Comparison of ENCODE assay signal across 8 cellular contexts in genomic region chr1:72186733-72187307, GRCh38.
DNase-seq lines count a peak whose midpoint lies in the region; ATAC-seq, FAIRE-seq and TF ChIP-seq lines count a peak whose summit lies in the region.

No MANE protein-coding gene starts in this region.

- H2BK120ac ChIP-seq in H1 (replicated peaks; ENCODE audit: low read depth, low read length), result no peak overlapping the region

- no peaks in the 10 kb centered on the region for H3K79me1 ChIP-seq in H1 (ENCODE audit: low read depth, low read length)

- H4K8ac ChIP-seq in H1 (ENCODE audit: extremely low read depth, insufficient read depth, low read length), result no peak overlapping the region

- H4K5ac ChIP-seq in H1 (ENCODE audit: insufficient read length, low read depth, low read length), result no peak overlapping the region

- WGBS in H1 (ENCODE audit: extremely low coverage in 1 of 2, insufficient coverage in 1 of 2, insufficient read length in 1 of 2, insufficient replicate concordance in 2 of 2, low coverage in 1 of 2, low lambda C conversion rate in 2 of 2, missing lambda C conversion rate in 1 of 2), 2 experiments, result 84 to 100% methylated on average over 1 of the region's 1 CpG

- H3K27ac ChIP-seq in H1 (ENCODE audit: low read depth, low read length), result no peak overlapping the region

- DNase-seq in GM03348 (ENCODE audit: low spot score) (peak; percentile 29), NCI-H1694 (lab: John Stamatoyannopoulos, UW) (peak; percentile 24), H1 (ENCODE audit: low read depth in 1 of 2, low spot score in 2 of 2) (no peak), osteocyte (ENCODE audit: extremely low spot score, unreplicated experiment) (no peak), immature natural killer cell (no peak), activated gamma-delta T cell (lab: John Stamatoyannopoulos, UW) (no peak), NCI-H1436 (lab: John Stamatoyannopoulos, UW) (no peak)
- no peak for DNase-seq in stimulated activated naive CD8-positive, alpha-beta T cell treated with anti-CD3 and anti-CD28 coated beads, Interleukin-15, amount 100 ng/mL, for 72 hours

- H3K9me3 Mint-ChIP-seq in osteocyte (ENCODE audit: unreplicated experiment) (no peaks in the 10 kb centered on the region), immature natural killer cell (peaks cover 0 to 7% (median under 1%) of the 10 kb centered on the region in 6 donors)
- no peaks in the 10 kb centered on the region for H3K9me3 Mint-ChIP-seq in stimulated activated naive CD8-positive, alpha-beta T cell treated with anti-CD3 and anti-CD28 coated beads, Interleukin-15, amount 100 ng/mL, for 72 hours

- H3K4me1 ChIP-seq in H1 (replicated peaks in 1 of 4; ENCODE audit: control insufficient read depth in 3 of 4, insufficient read depth in 4 of 4, low read length in 3 of 4), result no peaks in the 10 kb centered on the region

- POLR2A ChIA-PET in H1 (lab: Charles Lee; ENCODE audit: partially characterized antibody), result no interaction called here

- H3K36me3 Mint-ChIP-seq in osteocyte (ENCODE audit: unreplicated experiment) (no peaks in the 10 kb centered on the region), immature natural killer cell (no peaks in the 10 kb centered on the region)

- CTCF ChIA-PET in H1 (lab: Charles Lee; ENCODE audit: partially characterized antibody), result interaction anchor here (0.9 to 2.6 kb wide), 10 partner anchors 8 to 601 kb away, joined by 3 to 11 read pairs (median 4); no protein-coding TSS in a partner anchor

- TF ChIP-seq EP300 in H1 (IDR thresholded peaks at IDR 0.05; ENCODE audit: borderline replicate concordance in 1 of 2, low read depth in 2 of 2, low read length in 2 of 2), result no peak

- H2BK15ac ChIP-seq in H1 (ENCODE audit: low read length), result no peak overlapping the region

- H3K14ac ChIP-seq in H1 (ENCODE audit: insufficient read length), result no peak overlapping the region

- H3K27me3 Mint-ChIP-seq in osteocyte (ENCODE audit: unreplicated experiment), result no peaks in the 10 kb centered on the region
- peaks cover 0 to 1% (median 0%) of the 10 kb centered on the region in 3 donors for H3K27me3 Mint-ChIP-seq in immature natural killer cell (ENCODE audit: low read depth in 3 of 3)
- H3K27me3 Mint-ChIP-seq in stimulated activated naive CD8-positive, alpha-beta T cell treated with anti-CD3 and anti-CD28 coated beads, Interleukin-15, amount 100 ng/mL, for 72 hours, result no peaks in the 10 kb centered on the region

- no peak overlapping the region for H2BK12ac ChIP-seq in H1 (ENCODE audit: low read depth, low read length)

- H2BK20ac ChIP-seq in H1 (ENCODE audit: low read length), result no peak overlapping the region

- no peak overlapping the region for H3K4ac ChIP-seq in H1 (replicated peaks; ENCODE audit: insufficient read length, low read depth, low read length)

- peak; percentile 49 to 65 for TF ChIP-seq RAD21 in H1 (IDR thresholded peaks at IDR 0.05 in 1 of 2, conservative IDR thresholded peaks at IDR 0.05 in 1 of 2; ENCODE audit: low read depth in 2 of 2, low read length in 2 of 2)

- no peak overlapping the region for H4K91ac ChIP-seq in H1 (replicated peaks; ENCODE audit: insufficient read length, low read length)

- no peak overlapping the region for H2BK5ac ChIP-seq in H1 (ENCODE audit: low read depth, low read length)

- ATAC-seq in stimulated activated naive CD8-positive, alpha-beta T cell treated with anti-CD3 and anti-CD28 coated beads, Interleukin-15, amount 100 ng/mL, for 72 hours, result no peak

- H3K4me1 Mint-ChIP-seq in osteocyte (ENCODE audit: unreplicated experiment) (peaks cover 9% of the 10 kb centered on the region), immature natural killer cell (no peaks in the 10 kb centered on the region)
- no peaks in the 10 kb centered on the region for H3K4me1 Mint-ChIP-seq in stimulated activated naive CD8-positive, alpha-beta T cell treated with anti-CD3 and anti-CD28 coated beads, Interleukin-15, amount 100 ng/mL, for 72 hours

- peak in 2 of 3 experiments; percentile 6 to 59; a peak in 2 of 4 replicates for TF ChIP-seq CTCF in H1 (IDR thresholded peaks at IDR 0.05; ENCODE audit: control extremely low read depth in 1 of 3, insufficient read depth in 1 of 3, low read depth in 1 of 3, low read length in 3 of 3)
- TF ChIP-seq CTCF in osteocyte (IDR thresholded peaks at IDR 0.05), result peak; percentile 77

- H3K27ac Mint-ChIP-seq in osteocyte (ENCODE audit: unreplicated experiment), result no peak overlapping the region
- H3K27ac Mint-ChIP-seq in immature natural killer cell, result no peak overlapping the region
- H3K27ac Mint-ChIP-seq in stimulated activated naive CD8-positive, alpha-beta T cell treated with anti-CD3 and anti-CD28 coated beads, Interleukin-15, amount 100 ng/mL, for 72 hours, result no peak overlapping the region

- H3K23ac ChIP-seq in H1 (ENCODE audit: insufficient read length), result no peak overlapping the region

- no peaks in the 10 kb centered on the region for H4K20me1 ChIP-seq in H1 (replicated peaks in 1 of 2; ENCODE audit: control insufficient read depth in 1 of 2, insufficient read depth in 2 of 2, low read length in 2 of 2)

- no peaks in the 10 kb centered on the region for H3K79me2 ChIP-seq in H1 (ENCODE audit: control insufficient read depth in 1 of 2, insufficient read depth in 2 of 2, low read length in 2 of 2)

- no peaks in the 10 kb centered on the region for H3K9me3 ChIP-seq in H1 (ENCODE audit: insufficient read depth in 2 of 2, low read depth in 1 of 2, low read length in 1 of 2)

- H3K18ac ChIP-seq in H1 (ENCODE audit: extremely low read depth, low read length), result no peak overlapping the region

- no peaks in the 10 kb centered on the region for H3K36me3 ChIP-seq in H1 (ENCODE audit: control insufficient read depth in 2 of 4, insufficient read depth in 4 of 4, low read length in 3 of 4)

- H2AFZ ChIP-seq in H1 (ENCODE audit: low read length), result no peak overlapping the region

- TF ChIP-seq POLR2A in H1 (IDR thresholded peaks at IDR 0.05; ENCODE audit: control extremely low read depth in 1 of 2, low read depth in 2 of 2, low read length in 2 of 2), result no peak

- no peaks in the 10 kb centered on the region for H3K23me2 ChIP-seq in H1 (ENCODE audit: low read depth, low read length)

- no peak overlapping the region for H3K56ac ChIP-seq in H1 (replicated peaks; ENCODE audit: insufficient read length, low read depth, low read length)

- FAIRE-seq in H1 (lab: Jason Lieb, UNC), result peak; percentile 70

- H3K27me3 ChIP-seq in H1 (replicated peaks in 1 of 4; ENCODE audit: control insufficient read depth in 3 of 4, extremely low read depth in 1 of 4, insufficient read depth in 3 of 4, low read length in 3 of 4), result no peaks in the 10 kb centered on the region

- no peak overlapping the region for H3K4me2 ChIP-seq in H1 (ENCODE audit: insufficient read depth in 1 of 2, low read depth in 2 of 2, low read length in 2 of 2)

- no peak overlapping the region for H3K9ac ChIP-seq in H1 (replicated peaks in 1 of 4; ENCODE audit: extremely low read depth in 1 of 4, low read depth in 3 of 4, low read length in 3 of 4)

- no peak overlapping the region for H2AK5ac ChIP-seq in H1 (ENCODE audit: low read depth, low read length)

- H3K4me3 ChIP-seq in H1 (ENCODE audit: extremely low read depth in 1 of 4, insufficient read depth in 2 of 4, low read depth in 3 of 4, low read length in 4 of 4), result no peak overlapping the region

- H3K4me3 Mint-ChIP-seq in osteocyte (ENCODE audit: unreplicated experiment), result no peak overlapping the region
- H3K4me3 Mint-ChIP-seq in immature natural killer cell, result no peak overlapping the region
- no peak overlapping the region for H3K4me3 Mint-ChIP-seq in stimulated activated naive CD8-positive, alpha-beta T cell treated with anti-CD3 and anti-CD28 coated beads, Interleukin-15, amount 100 ng/mL, for 72 hours

Comparison
In these comparisons a context has a peak if more than half of its experiments do, and no peak if none do; other contexts are left out.
1. DNase-seq: peak in GM03348 (single experiment) and NCI-H1694 (single experiment); none in H1 (0 of 2), osteocyte (single experiment), immature natural killer cell (0 of 3), activated gamma-delta T cell (single experiment), NCI-H1436 (single experiment) and stimulated activated naive CD8-positive, alpha-beta T cell treated with anti-CD3 and anti-CD28 coated beads, Interleukin-15, amount 100 ng/mL, for 72 hours (0 of 2).